In the genomic region with DNA sequence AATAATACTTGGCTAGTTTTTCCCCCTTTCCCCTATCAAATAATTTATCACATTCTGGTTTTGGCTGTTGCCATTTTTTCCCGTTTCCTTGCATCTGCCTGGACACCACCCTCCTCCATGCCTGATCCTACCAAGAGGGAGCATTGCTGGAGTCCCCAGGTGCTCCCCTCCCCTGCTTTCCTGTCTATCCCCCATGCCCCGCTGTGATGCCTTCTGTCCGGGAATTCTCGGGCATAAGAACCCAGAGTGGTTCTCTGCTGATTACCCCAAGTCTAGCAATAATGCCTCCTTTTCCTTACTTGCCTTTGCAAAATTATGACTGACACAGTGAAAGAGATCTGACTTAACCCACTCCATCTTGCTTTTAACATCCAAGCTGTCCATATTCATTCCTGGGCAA, we compare ENCODE assay signal across 1 cellular context.
TF ChIP-seq lines count a peak whose summit lies in the region.

No MANE protein-coding gene starts in this region.

TF ChIP-seq in GM23338, 12 proteins besides CTCF, POLR2A, EP300 and RAD21 (continued from another document):
- TF ChIP-seq, protein P1, sequence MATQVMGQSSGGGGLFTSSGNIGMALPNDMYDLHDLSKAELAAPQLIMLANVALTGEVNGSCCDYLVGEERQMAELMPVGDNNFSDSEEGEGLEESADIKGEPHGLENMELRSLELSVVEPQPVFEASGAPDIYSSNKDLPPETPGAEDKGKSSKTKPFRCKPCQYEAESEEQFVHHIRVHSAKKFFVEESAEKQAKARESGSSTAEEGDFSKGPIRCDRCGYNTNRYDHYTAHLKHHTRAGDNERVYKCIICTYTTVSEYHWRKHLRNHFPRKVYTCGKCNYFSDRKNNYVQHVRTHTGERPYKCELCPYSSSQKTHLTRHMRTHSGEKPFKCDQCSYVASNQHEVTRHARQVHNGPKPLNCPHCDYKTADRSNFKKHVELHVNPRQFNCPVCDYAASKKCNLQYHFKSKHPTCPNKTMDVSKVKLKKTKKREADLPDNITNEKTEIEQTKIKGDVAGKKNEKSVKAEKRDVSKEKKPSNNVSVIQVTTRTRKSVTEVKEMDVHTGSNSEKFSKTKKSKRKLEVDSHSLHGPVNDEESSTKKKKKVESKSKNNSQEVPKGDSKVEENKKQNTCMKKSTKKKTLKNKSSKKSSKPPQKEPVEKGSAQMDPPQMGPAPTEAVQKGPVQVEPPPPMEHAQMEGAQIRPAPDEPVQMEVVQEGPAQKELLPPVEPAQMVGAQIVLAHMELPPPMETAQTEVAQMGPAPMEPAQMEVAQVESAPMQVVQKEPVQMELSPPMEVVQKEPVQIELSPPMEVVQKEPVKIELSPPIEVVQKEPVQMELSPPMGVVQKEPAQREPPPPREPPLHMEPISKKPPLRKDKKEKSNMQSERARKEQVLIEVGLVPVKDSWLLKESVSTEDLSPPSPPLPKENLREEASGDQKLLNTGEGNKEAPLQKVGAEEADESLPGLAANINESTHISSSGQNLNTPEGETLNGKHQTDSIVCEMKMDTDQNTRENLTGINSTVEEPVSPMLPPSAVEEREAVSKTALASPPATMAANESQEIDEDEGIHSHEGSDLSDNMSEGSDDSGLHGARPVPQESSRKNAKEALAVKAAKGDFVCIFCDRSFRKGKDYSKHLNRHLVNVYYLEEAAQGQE (IDR thresholded peaks at IDR 0.05; ENCODE audit: unreplicated experiment), result no peak
- TF ChIP-seq EZH2 (IDR thresholded peaks at IDR 0.05; ENCODE audit: low read depth, unreplicated experiment) (no peak), CREB1 (CRISPR knock-in tag; IDR thresholded peaks at IDR 0.05; ENCODE audit: low read depth) (no peak), ZNF331 (CRISPR knock-in tag; IDR thresholded peaks at IDR 0.05; ENCODE audit: low read depth) (no peak), ZNF114 (CRISPR knock-in tag; IDR thresholded peaks at IDR 0.05) (no peak), JUNB (IDR thresholded peaks at IDR 0.05; ENCODE audit: unreplicated experiment) (no peak)
TF ChIP-seq in GM23338: peak in this region for 0.
